In genomic region chr13:20681476-20681875, GRCh38 we compare ENCODE assay signal across 2 cellular contexts. TPM values are rescaled to one million over a fixed set of nuclear protein-coding genes. Genes with fewer than 3 reads are reported as not detected.
"Had no signal": no experiment of that assay in that cellular context is flagged by ENCODE, and none has a peak within 500 bp of the region (broad histone marks: within the 10 kb centered on the region; RNA-seq: fewer than 3 reads in every experiment).

No MANE protein-coding gene starts in this region.

RNA-seq across cellular contexts. Expression of gene IL17D, which starts 22.0 kb away (rescaled TPM):
- total RNA-seq: activated CD4-positive, alpha-beta T cell treated with anti-CD3 and anti-CD28 coated beads, Interleukin-2, amount 10 ng/mL, durations not matched to agents 7 days and 5 days; activated naive CD8-positive, alpha-beta T cell treated with anti-CD3 and anti-CD28 coated beads, Interleukin-2, amount 10 ng/mL, durations not matched to agents 7 days and 5 days had no signal
